32 cellular contexts compared by ENCODE assay signal in the genomic region with DNA sequence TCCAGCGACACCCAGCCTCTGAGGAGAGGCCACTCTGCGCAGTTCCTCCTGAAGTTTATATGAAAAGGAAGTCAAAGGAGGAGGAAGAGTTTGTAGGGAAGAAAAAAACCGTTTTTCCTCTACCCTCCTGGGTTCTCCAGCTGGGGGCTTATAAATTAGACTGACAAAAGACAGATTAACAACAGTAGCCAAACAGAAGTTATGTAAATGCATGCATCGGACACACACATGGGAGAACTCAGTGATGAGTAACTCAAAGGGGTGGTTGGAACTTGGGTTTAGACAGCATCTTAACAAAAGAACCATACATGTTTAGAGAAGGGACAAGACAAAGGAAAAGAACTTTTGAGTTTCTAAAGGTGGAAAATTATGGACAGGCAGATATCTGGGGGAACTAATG.
"Had no signal": no experiment of that assay in that cellular context is flagged by ENCODE, and none has a peak within 500 bp of the region (broad histone marks: within the 10 kb centered on the region; RNA-seq: fewer than 3 reads in every experiment).

No MANE protein-coding gene starts in this region.

- H3K4me3 ChIP-seq: left lung, lower lobe of right lung, pancreas, prostate gland, skin epidermis, stomach, testis, thyroid gland, transverse colon, upper lobe of left lung, vagina had no signal

- H3K36me3 ChIP-seq: left lung, lower lobe of right lung, pancreas, prostate gland, stomach, thyroid gland, transverse colon, upper lobe of left lung, vagina had no signal

- H3K27me3 ChIP-seq: left lung, pancreas, stomach, testis, thyroid gland, transverse colon, upper lobe of left lung, vagina had no signal

- ATAC-seq: left colon; left lung; lower lobe of right lung; naive thymus-derived CD8-positive, alpha-beta T cell; pancreas; right cardiac atrium; sciatic nerve; stimulated activated naive B cell treated with anti-CD40 and anti-IgM and Interleukin-4, amounts not matched to agents 10 μg/mL and 1 μg/mL and 100 μg/mL, for 72 hours; stimulated activated naive CD8-positive, alpha-beta T cell treated with anti-CD3 and anti-CD28 coated beads, Interleukin-15, Interleukin-2, amounts not matched to agents 100 U/mL and 50 U/mL, for 24 hours had no signal

- H3K27ac ChIP-seq: left lung, lower lobe of right lung, pancreas, prostate gland, skin epidermis, stomach, testis, thyroid gland, transverse colon, upper lobe of left lung, vagina had no signal

- H3K4me1 ChIP-seq: left lung, lower lobe of right lung, pancreas, prostate gland, stomach, testis, upper lobe of left lung had no signal

- H3K4me1 Mint-ChIP-seq: immature natural killer cell; naive thymus-derived CD8-positive, alpha-beta T cell; nephron; neural crest cell; stimulated activated naive B cell treated with anti-CD40 and anti-IgM and Interleukin-4, amounts not matched to agents 10 μg/mL and 1 μg/mL and 100 μg/mL, for 72 hours had no signal

- FAIRE-seq: islet of Langerhans, kidney, pancreas had no signal

- H3K27me3 Mint-ChIP-seq: stimulated activated naive B cell treated with anti-CD40 and anti-IgM and Interleukin-4, amounts not matched to agents 10 μg/mL and 1 μg/mL and 100 μg/mL, for 72 hours had no signal

- H3K27ac Mint-ChIP-seq: immature natural killer cell; naive thymus-derived CD8-positive, alpha-beta T cell; nephron; stimulated activated naive B cell treated with anti-CD40 and anti-IgM and Interleukin-4, amounts not matched to agents 10 μg/mL and 1 μg/mL and 100 μg/mL, for 72 hours had no signal

- DNase-seq: hippocampal formation; immature natural killer cell; kidney; left colon; left lung; lower lobe of right lung; mammary epithelial cell; mesenchymal stem cell; naive thymus-derived CD8-positive, alpha-beta T cell; nucleus accumbens; pancreas; posterior cingulate gyrus; retina; right cardiac atrium; stimulated activated CD4-positive, alpha-beta T cell treated with anti-CD3 and anti-CD28 coated beads, Interleukin-12 subunit alpha, Interleukin-12 subunit beta, amount 100 ng/mL, for 4 hours; stimulated activated CD4-positive, alpha-beta T cell treated with anti-CD3 and anti-CD28 coated beads, Interleukin-15, amount 100 ng/mL, for 24 hours; stimulated activated CD4-positive, alpha-beta T cell treated with anti-CD3 and anti-CD28 coated beads, Interleukin-2, amount 100 ng/mL, for 24 hours; stimulated activated CD4-positive, alpha-beta T cell treated with anti-CD3 and anti-CD28 coated beads, Interleukin-4, amount 100 ng/mL, for 1 hour; stimulated activated naive B cell treated with anti-CD40 and anti-IgM and Interleukin-4, amounts not matched to agents 10 μg/mL and 1 μg/mL and 100 μg/mL, for 72 hours; stimulated activated naive CD8-positive, alpha-beta T cell treated with anti-CD3 and anti-CD28 coated beads, Interleukin-15, Interleukin-2, amounts not matched to agents 100 U/mL and 50 U/mL, for 24 hours; stomach; testis; thyroid gland; transverse colon; upper lobe of left lung had no signal

- H3K9me3 ChIP-seq: pancreas, prostate gland, testis, thyroid gland had no signal

- H3K4me3 Mint-ChIP-seq: immature natural killer cell; naive thymus-derived CD8-positive, alpha-beta T cell; nephron; neural crest cell; stimulated activated naive B cell treated with anti-CD40 and anti-IgM and Interleukin-4, amounts not matched to agents 10 μg/mL and 1 μg/mL and 100 μg/mL, for 72 hours had no signal
